ENCODE assay signal across 28 cellular contexts in genomic region chr5:107165296-107165695, GRCh38.
"Had no signal": no experiment of that assay in that cellular context is flagged by ENCODE, and none has a peak within 500 bp of the region (broad histone marks: within the 10 kb centered on the region; RNA-seq: fewer than 3 reads in every experiment).

No MANE protein-coding gene starts in this region.

- H3K9me3 ChIP-seq: ovary, psoas muscle, suprapubic skin, testis, tibial artery, upper lobe of right lung, uterus had no signal

- H2AFZ ChIP-seq: neural progenitor cell, parathyroid adenoma had no signal

- ATAC-seq: natural killer cell; psoas muscle; right cardiac atrium; sciatic nerve; stimulated activated memory B cell treated with anti-CD40 and anti-IgM and Interleukin-4, amounts not matched to agents 10 μg/mL and 1 μg/mL and 100 μg/mL, for 72 hours; stimulated activated naive CD8-positive, alpha-beta T cell treated with anti-CD3 and anti-CD28 coated beads, Interleukin-15, amount 100 ng/mL, for 72 hours; stimulated activated naive CD8-positive, alpha-beta T cell treated with anti-CD3 and anti-CD28 coated beads, Interleukin-15, Interleukin-2, amounts not matched to agents 100 U/mL and 50 U/mL, for 24 hours; upper lobe of right lung had no signal

- H3K27me3 ChIP-seq: neural progenitor cell, ovary, spleen, suprapubic skin, testis, tibial artery, transverse colon, upper lobe of right lung, uterus had no signal

- H3K36me3 ChIP-seq: neural progenitor cell, ovary, spleen, suprapubic skin, tibial artery, transverse colon, upper lobe of right lung, uterus had no signal

- H3K27ac ChIP-seq: neural progenitor cell, ovary, parathyroid adenoma, psoas muscle, skin epidermis, spleen, suprapubic skin, testis, tibial artery, transverse colon, upper lobe of right lung, uterus had no signal

- DNase-seq: natural killer cell; occipital lobe; ovary; posterior cingulate gyrus; psoas muscle; right cardiac atrium; spleen; stimulated activated CD4-positive, alpha-beta T cell treated with anti-CD3 and anti-CD28 coated beads, Interleukin-12 subunit alpha, Interleukin-12 subunit beta, amount 100 ng/mL, for 4 hours; stimulated activated CD4-positive, alpha-beta T cell treated with anti-CD3 and anti-CD28 coated beads, Interleukin-1b, Interleukin-23, amount 100 ng/mL, for 48 hours; stimulated activated CD4-positive, alpha-beta T cell treated with anti-CD3 and anti-CD28 coated beads, Interleukin-4, amount 100 ng/mL, for 1 hour; stimulated activated CD4-positive, alpha-beta T cell treated with anti-CD3 and anti-CD28 coated beads, Interleukin-4, amount 100 ng/mL, for 4 hours; stimulated activated CD8-positive, alpha-beta memory T cell treated with anti-CD3 and anti-CD28 coated beads, Interleukin-4, amount 100 ng/mL, for 48 hours; stimulated activated naive CD4-positive, alpha-beta T cell; stimulated activated naive CD8-positive, alpha-beta T cell treated with anti-CD3 and anti-CD28 coated beads, Interleukin-15, amount 100 ng/mL, for 72 hours; stimulated activated naive CD8-positive, alpha-beta T cell treated with anti-CD3 and anti-CD28 coated beads, Interleukin-15, Interleukin-2, amounts not matched to agents 100 U/mL and 50 U/mL, for 24 hours; substantia nigra; testis; tibial artery; transverse colon; upper lobe of right lung; uterus had no signal

- H3K79me2 ChIP-seq: parathyroid adenoma had no signal

- H3K4me2 ChIP-seq: neural progenitor cell, smooth muscle cell had no signal

- H3K9ac ChIP-seq: neural progenitor cell, parathyroid adenoma had no signal

- H3K4me3 ChIP-seq: neural progenitor cell, ovary, psoas muscle, skin epidermis, smooth muscle cell, spleen, suprapubic skin, testis, tibial artery, transverse colon, upper lobe of right lung, uterus had no signal

- H3K4me1 ChIP-seq: neural progenitor cell, parathyroid adenoma, psoas muscle, spleen, suprapubic skin, testis, tibial artery, transverse colon, upper lobe of right lung, uterus had no signal
